Comparison of ENCODE assay signal across 29 cellular contexts in the genomic region with DNA sequence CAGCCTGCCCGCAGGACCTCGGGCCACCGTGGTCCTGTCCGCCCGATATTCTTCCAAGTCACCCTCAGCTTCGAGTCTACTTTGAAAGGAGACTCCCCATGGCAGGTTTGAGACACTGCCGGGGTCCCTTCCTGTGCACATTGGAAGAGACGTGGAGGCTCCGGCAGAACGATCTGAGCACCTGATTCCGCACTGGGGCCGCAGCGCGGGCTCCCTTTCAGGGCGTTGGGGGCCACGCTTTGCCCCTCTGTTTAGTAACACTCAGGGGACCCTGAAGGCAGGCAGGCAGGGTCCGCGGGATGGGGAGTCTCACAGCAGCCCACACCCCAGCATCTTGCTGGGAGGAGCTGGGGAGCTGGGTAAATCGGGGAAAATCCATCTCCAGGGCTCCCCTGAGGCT.
"Had no signal": no experiment of that assay in that cellular context is flagged by ENCODE, and none has a peak within 500 bp of the region (broad histone marks: within the 10 kb centered on the region; RNA-seq: fewer than 3 reads in every experiment).

No MANE protein-coding gene starts in this region.

- H3K4me3 Mint-ChIP-seq: naive B cell; natural killer cell treated with Interleukin-12 subunit alpha and Interleukin-12 subunit beta and Interleukin-15 and Interleukin-18, amount 100 ng/mL, for 72 hours; nephron progenitor cell; neural crest cell; stimulated activated effector memory CD8-positive, alpha-beta T cell treated with anti-CD3 and anti-CD28 coated beads, Interleukin-12 subunit alpha, Interleukin-12 subunit beta, amount 100 ng/mL, for 72 hours; stimulated activated naive CD8-positive, alpha-beta T cell treated with anti-CD3 and anti-CD28 coated beads, Interleukin-15, amount 100 ng/mL, for 72 hours; type B pancreatic cell had no signal

- H3K9me3 Mint-ChIP-seq: natural killer cell treated with Interleukin-12 subunit alpha and Interleukin-12 subunit beta and Interleukin-15 and Interleukin-18, amount 100 ng/mL, for 72 hours; nephron progenitor cell; neural crest cell; stimulated activated effector memory CD8-positive, alpha-beta T cell treated with anti-CD3 and anti-CD28 coated beads, Interleukin-12 subunit alpha, Interleukin-12 subunit beta, amount 100 ng/mL, for 72 hours; stimulated activated naive CD8-positive, alpha-beta T cell treated with anti-CD3 and anti-CD28 coated beads, Interleukin-15, amount 100 ng/mL, for 72 hours; type B pancreatic cell had no signal

- H3K27ac ChIP-seq: neutrophil, pancreas, psoas muscle, right lobe of liver, sigmoid colon, suprapubic skin, testis, tibial artery, transverse colon, upper lobe of right lung, uterus had no signal

- H3K27me3 Mint-ChIP-seq: type B pancreatic cell had no signal

- H3K27me3 ChIP-seq: pancreas, right lobe of liver, testis, uterus had no signal

- H3K4me1 ChIP-seq: pancreas, psoas muscle, right lobe of liver, sigmoid colon, suprapubic skin, testis, tibial artery, transverse colon, upper lobe of right lung, uterus had no signal

- H3K4me3 ChIP-seq: pancreas, psoas muscle, right lobe of liver, sigmoid colon, suprapubic skin, testis, tibial artery, transverse colon, upper lobe of right lung, uterus had no signal

- H3K4me1 Mint-ChIP-seq: naive B cell; stimulated activated effector memory CD8-positive, alpha-beta T cell treated with anti-CD3 and anti-CD28 coated beads, Interleukin-12 subunit alpha, Interleukin-12 subunit beta, amount 100 ng/mL, for 72 hours had no signal

- H3K36me3 ChIP-seq: neutrophil, pancreas, right lobe of liver, sigmoid colon, suprapubic skin, tibial artery, transverse colon, upper lobe of right lung, uterus had no signal

- H3K36me3 Mint-ChIP-seq: naive B cell; natural killer cell treated with Interleukin-12 subunit alpha and Interleukin-12 subunit beta and Interleukin-15 and Interleukin-18, amount 100 ng/mL, for 72 hours; stimulated activated effector memory CD8-positive, alpha-beta T cell treated with anti-CD3 and anti-CD28 coated beads, Interleukin-12 subunit alpha, Interleukin-12 subunit beta, amount 100 ng/mL, for 72 hours; type B pancreatic cell had no signal

- H3K9me3 ChIP-seq: neutrophil, pancreas, psoas muscle, right lobe of liver, sigmoid colon, suprapubic skin, testis, tibial artery, transverse colon, upper lobe of right lung, uterus had no signal

- H3K27ac Mint-ChIP-seq: naive B cell; natural killer cell treated with Interleukin-12 subunit alpha and Interleukin-12 subunit beta and Interleukin-15 and Interleukin-18, amount 100 ng/mL, for 72 hours; nephron progenitor cell; progenitor cell of endocrine pancreas; stimulated activated effector memory CD8-positive, alpha-beta T cell treated with anti-CD3 and anti-CD28 coated beads, Interleukin-12 subunit alpha, Interleukin-12 subunit beta, amount 100 ng/mL, for 72 hours; stimulated activated naive CD8-positive, alpha-beta T cell treated with anti-CD3 and anti-CD28 coated beads, Interleukin-15, amount 100 ng/mL, for 72 hours; type B pancreatic cell had no signal

- ATAC-seq: natural killer cell treated with Interleukin-12 subunit alpha and Interleukin-12 subunit beta and Interleukin-15 and Interleukin-18, amount 100 ng/mL, for 72 hours; pancreas; psoas muscle; right cardiac atrium; right lobe of liver; stimulated activated effector memory CD8-positive, alpha-beta T cell treated with anti-CD3 and anti-CD28 coated beads, Interleukin-12 subunit alpha, Interleukin-12 subunit beta, amount 100 ng/mL, for 72 hours; stimulated activated naive CD8-positive, alpha-beta T cell treated with anti-CD3 and anti-CD28 coated beads, Interleukin-15, amount 100 ng/mL, for 72 hours; stimulated activated naive CD8-positive, alpha-beta T cell treated with anti-CD3 and anti-CD28 coated beads, Interleukin-15, Interleukin-2, amounts not matched to agents 100 U/mL and 50 U/mL, for 24 hours; upper lobe of right lung had no signal

- DNase-seq: naive B cell; nephron progenitor cell; nucleus accumbens; pancreas; psoas muscle; right lobe of liver; sigmoid colon; small intestine; stimulated activated CD4-positive, alpha-beta T cell treated with anti-CD3 and anti-CD28 coated beads, Interleukin-15, amount 100 ng/mL, for 24 hours; stimulated activated CD4-positive, alpha-beta T cell treated with anti-CD3 and anti-CD28 coated beads, Interleukin-2, amount 100 ng/mL, for 24 hours; stimulated activated CD4-positive, alpha-beta T cell treated with anti-CD3 and anti-CD28 coated beads, Interleukin-2, amount 100 ng/mL, for 48 hours; stimulated activated CD4-positive, alpha-beta T cell treated with anti-CD3 and anti-CD28 coated beads, Interleukin-4, amount 100 ng/mL, for 24 hours; stimulated activated naive CD4-positive, alpha-beta T cell; stimulated activated naive CD8-positive, alpha-beta T cell treated with anti-CD3 and anti-CD28 coated beads, Interleukin-15, amount 100 ng/mL, for 72 hours; stimulated activated naive CD8-positive, alpha-beta T cell treated with anti-CD3 and anti-CD28 coated beads, Interleukin-15, Interleukin-2, amounts not matched to agents 100 U/mL and 50 U/mL, for 24 hours; substantia nigra; testis; tibial artery; transverse colon; upper lobe of right lung; uterus had no signal
